14 cellular contexts compared by ENCODE assay signal in the genomic region with DNA sequence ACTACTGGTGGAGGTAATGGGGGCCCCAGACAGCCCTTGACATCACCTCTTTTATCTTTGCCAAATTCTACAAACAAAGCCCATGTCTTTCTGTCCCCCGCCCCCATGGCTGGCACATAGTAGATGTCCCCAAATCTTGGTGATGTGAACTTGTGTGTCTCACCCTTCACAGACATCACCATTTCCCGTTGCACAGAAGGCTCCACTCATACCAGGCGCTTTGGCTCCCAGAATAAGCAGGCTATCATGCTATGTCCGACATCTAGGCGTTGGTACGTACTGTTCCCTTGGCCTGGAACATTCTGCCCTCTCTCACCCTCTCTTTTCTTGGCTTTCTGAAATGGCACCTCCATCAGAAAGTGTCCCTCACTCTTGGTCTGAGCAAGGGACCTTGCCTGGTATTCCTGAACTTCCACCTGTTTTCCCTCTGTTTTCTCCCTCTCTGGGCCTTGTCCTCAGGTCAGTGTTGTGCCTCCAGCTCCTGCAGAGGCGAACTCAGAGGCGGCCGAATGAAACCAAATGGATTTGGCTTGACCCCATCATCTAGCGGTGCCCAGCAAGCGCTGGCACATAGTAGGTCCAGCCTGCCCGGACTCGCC. TPM values are rescaled to one million over a fixed set of nuclear protein-coding genes. Genes with fewer than 3 reads are reported as not detected.
DNase-seq lines count a peak whose midpoint lies in the region; ATAC-seq and TF ChIP-seq lines count a peak whose summit lies in the region.
"Had no signal": no experiment of that assay in that cellular context is flagged by ENCODE, and none has a peak within 500 bp of the region (broad histone marks: within the 10 kb centered on the region; RNA-seq: fewer than 3 reads in every experiment).

No MANE protein-coding gene starts in this region.

- CTCF ChIA-PET in HCT116 (lab: Charles Lee): interaction anchor here (1.4 kb wide), 1 partner anchor 33 kb away, joined by 4 read pairs; no protein-coding TSS in a partner anchor

- TF ChIP-seq RAD21 in HCT116 (IDR thresholded peaks at IDR 0.05; ENCODE audit: low read depth): no peak

- H3K9me3 Mint-ChIP-seq in nephron progenitor cell: no peaks in the 10 kb centered on the region
- H3K9me3 Mint-ChIP-seq: activated CD4-positive, alpha-beta T cell treated with anti-CD3 and anti-CD28 coated beads, Interleukin-2, amount 10 ng/mL, durations not matched to agents 7 days and 5 days had no signal

- no peak for TF ChIP-seq CTCF in HCT116 (IDR thresholded peaks at IDR 0.05 in 2 of 3, conservative IDR thresholded peaks at IDR 0.05 in 1 of 3; ENCODE audit: borderline replicate concordance in 1 of 3, insufficient read depth in 1 of 3, low read depth in 2 of 3, low read length in 2 of 3)
- no peak for TF ChIP-seq CTCF in left lung (IDR thresholded peaks at IDR 0.05)
- TF ChIP-seq CTCF in nephron progenitor cell (IDR thresholded peaks at IDR 0.05): no peak

- H3K9ac ChIP-seq in HCT116 (ENCODE audit: low read length): no peak overlapping the region
- H3K9ac ChIP-seq in skeletal muscle satellite cell (ENCODE audit: low read depth, low read length): no peak overlapping the region

- H3K4me1 Mint-ChIP-seq in nephron progenitor cell: peaks cover 10% of the 10 kb centered on the region
- H3K4me1 Mint-ChIP-seq: activated CD4-positive, alpha-beta T cell treated with anti-CD3 and anti-CD28 coated beads, Interleukin-2, amount 10 ng/mL, durations not matched to agents 7 days and 5 days had no signal

- H3K27ac ChIP-seq in HCT116 (ENCODE audit: low read depth, low read length) (no peak overlapping the region), caudate nucleus (ENCODE audit: low read depth, low read length) (peak overlapping the region; percentile 65), left lung (no peak overlapping the region)

- no peak for DNase-seq in HCT116 (ENCODE audit: low read depth, low spot score)
- no peak for DNase-seq in caudate nucleus (lab: John Stamatoyannopoulos, UW)
- DNase-seq in left lung: no peak
- no peak for DNase-seq in nephron progenitor cell
- DNase-seq in SK-N-DZ (ENCODE audit: low spot score): no peak
- no peak for DNase-seq in stimulated activated naive CD4-positive, alpha-beta T cell (lab: John Stamatoyannopoulos, UW)
- no peak for DNase-seq in stimulated activated CD4-positive, alpha-beta T cell treated with anti-CD3 and anti-CD28 coated beads, Interleukin-4, amount 100 ng/mL, for 24 hours
- DNase-seq: activated CD4-positive, alpha-beta T cell treated with anti-CD3 and anti-CD28 coated beads, Interleukin-2, amount 10 ng/mL, durations not matched to agents 7 days and 5 days; Karpas-422; NCI-H146 had no signal

- peaks cover 10% of the 10 kb centered on the region for H3K27me3 Mint-ChIP-seq in nephron progenitor cell (ENCODE audit: low read depth, poor library complexity)
- H3K27me3 Mint-ChIP-seq: activated CD4-positive, alpha-beta T cell treated with anti-CD3 and anti-CD28 coated beads, Interleukin-2, amount 10 ng/mL, durations not matched to agents 7 days and 5 days had no signal

- peaks cover 24% of the 10 kb centered on the region in 2 experiments for H3K4me1 ChIP-seq in HCT116 (ENCODE audit: control insufficient read depth in 1 of 2, insufficient read depth in 2 of 2, low read length in 2 of 2)
- H3K4me1 ChIP-seq in left lung: peaks cover 8 to 14% of the 10 kb centered on the region in 2 donors
- H3K4me1 ChIP-seq in skeletal muscle satellite cell (ENCODE audit: control insufficient read depth, insufficient read depth, low read length): peaks cover 31% of the 10 kb centered on the region
- H3K4me1 ChIP-seq: HAP-1 had no signal

- H4K20me1 ChIP-seq in HCT116 (ENCODE audit: insufficient read depth): no peaks in the 10 kb centered on the region

- H3K9me3 ChIP-seq in HCT116 (ENCODE audit: control insufficient read depth in 1 of 2, insufficient read depth in 1 of 2, low read depth in 1 of 2, low read length in 2 of 2) (no peaks in the 10 kb centered on the region), left lung (no peaks in the 10 kb centered on the region), skeletal muscle satellite cell (replicated peaks; ENCODE audit: low read length) (no peaks in the 10 kb centered on the region)
- H3K9me3 ChIP-seq: HAP-1 had no signal

- no peaks in the 10 kb centered on the region for H3K36me3 Mint-ChIP-seq in nephron progenitor cell (ENCODE audit: low read depth)

- H3K36me3 ChIP-seq in HCT116 (ENCODE audit: control insufficient read depth in 1 of 2, insufficient read depth in 2 of 2, low read length in 2 of 2): no peaks in the 10 kb centered on the region
- no peaks in the 10 kb centered on the region for H3K36me3 ChIP-seq in left lung
- no peaks in the 10 kb centered on the region for H3K36me3 ChIP-seq in skeletal muscle satellite cell (ENCODE audit: insufficient read depth, low read length)
- H3K36me3 ChIP-seq: HAP-1 had no signal

- H3K27ac Mint-ChIP-seq in nephron progenitor cell: no peak overlapping the region
- H3K27ac Mint-ChIP-seq: activated CD4-positive, alpha-beta T cell treated with anti-CD3 and anti-CD28 coated beads, Interleukin-2, amount 10 ng/mL, durations not matched to agents 7 days and 5 days had no signal

- no peak overlapping the region for H2AFZ ChIP-seq in HCT116 (ENCODE audit: low read depth, low read length, poor library complexity, severe bottlenecking)

- H3K4me2 ChIP-seq in HCT116 (ENCODE audit: low read length): peak overlapping the region; percentile 70
- peak overlapping the region; percentile 62 for H3K4me2 ChIP-seq in skeletal muscle satellite cell (ENCODE audit: low read length)

- H3K4me3 Mint-ChIP-seq in nephron progenitor cell: no peak overlapping the region
- H3K4me3 Mint-ChIP-seq: activated CD4-positive, alpha-beta T cell treated with anti-CD3 and anti-CD28 coated beads, Interleukin-2, amount 10 ng/mL, durations not matched to agents 7 days and 5 days had no signal

- no peaks in the 10 kb centered on the region for H3K79me2 ChIP-seq in HCT116 (ENCODE audit: insufficient read depth, low read length)

- no peaks in the 10 kb centered on the region for H3K9me2 ChIP-seq in HCT116 (ENCODE audit: insufficient read depth)

- H3K4me3 ChIP-seq in HCT116 (replicated peaks in 1 of 2; ENCODE audit: low read depth in 1 of 2, low read length in 2 of 2): no peak overlapping the region
- H3K4me3 ChIP-seq in left lung: no peak overlapping the region
- no peak overlapping the region for H3K4me3 ChIP-seq in skeletal muscle satellite cell (ENCODE audit: low read length)
- H3K4me3 ChIP-seq: HAP-1 had no signal

- POLR2A ChIA-PET in HCT116 (lab: Charles Lee): no interaction called here

- intact Hi-C loops in HCT116 (cut with micrococcal nuclease): no loop called here
- intact Hi-C loops in left lung (cut with DNase I): no loop called here

- no TSS peak for BruUV-seq in HCT116 (replicated peaks; lab: Mats Ljungman, UMichigan)

- no peak for TF ChIP-seq POLR2A in HCT116 (IDR thresholded peaks at IDR 0.05; ENCODE audit: borderline replicate concordance, extremely low read depth, insufficient read depth, insufficient read length)

- RAD21 ChIA-PET in HCT116 (lab: Charles Lee; ENCODE audit: low non-redundant PET in 1 of 2, low total read pairs in 2 of 2, uncharacterized antibody in 2 of 2, unreplicated experiment in 2 of 2): no interaction called here

- H3K27me3 ChIP-seq in HCT116 (ENCODE audit: insufficient read depth, low read length) (0 out of 2 replicates have a peak, but pooled peaks cover 3% of the 10 kb centered on the region), left lung (no peaks in the 10 kb centered on the region), skeletal muscle satellite cell (ENCODE audit: control insufficient read depth, insufficient read depth, low read length) (peaks cover 18% of the 10 kb centered on the region)

- ATAC-seq in HCT116 (peak; percentile 48), left lung (peak; percentile 50)

TF ChIP-seq in HCT116, 20 proteins besides CTCF, POLR2A, EP300 and RAD21 (continues in another document):
- TF ChIP-seq TCF7L2 (IDR thresholded peaks at IDR 0.05; ENCODE audit: borderline replicate concordance, extremely low read depth, insufficient read depth, insufficient read length) (no peak), CBX3 (IDR thresholded peaks at IDR 0.05; ENCODE audit: low read depth) (no peak), YY1 (IDR thresholded peaks at IDR 0.05; ENCODE audit: extremely low read depth, insufficient replicate concordance, low read depth, low read length) (no peak)
- TF ChIP-seq, protein P1, sequence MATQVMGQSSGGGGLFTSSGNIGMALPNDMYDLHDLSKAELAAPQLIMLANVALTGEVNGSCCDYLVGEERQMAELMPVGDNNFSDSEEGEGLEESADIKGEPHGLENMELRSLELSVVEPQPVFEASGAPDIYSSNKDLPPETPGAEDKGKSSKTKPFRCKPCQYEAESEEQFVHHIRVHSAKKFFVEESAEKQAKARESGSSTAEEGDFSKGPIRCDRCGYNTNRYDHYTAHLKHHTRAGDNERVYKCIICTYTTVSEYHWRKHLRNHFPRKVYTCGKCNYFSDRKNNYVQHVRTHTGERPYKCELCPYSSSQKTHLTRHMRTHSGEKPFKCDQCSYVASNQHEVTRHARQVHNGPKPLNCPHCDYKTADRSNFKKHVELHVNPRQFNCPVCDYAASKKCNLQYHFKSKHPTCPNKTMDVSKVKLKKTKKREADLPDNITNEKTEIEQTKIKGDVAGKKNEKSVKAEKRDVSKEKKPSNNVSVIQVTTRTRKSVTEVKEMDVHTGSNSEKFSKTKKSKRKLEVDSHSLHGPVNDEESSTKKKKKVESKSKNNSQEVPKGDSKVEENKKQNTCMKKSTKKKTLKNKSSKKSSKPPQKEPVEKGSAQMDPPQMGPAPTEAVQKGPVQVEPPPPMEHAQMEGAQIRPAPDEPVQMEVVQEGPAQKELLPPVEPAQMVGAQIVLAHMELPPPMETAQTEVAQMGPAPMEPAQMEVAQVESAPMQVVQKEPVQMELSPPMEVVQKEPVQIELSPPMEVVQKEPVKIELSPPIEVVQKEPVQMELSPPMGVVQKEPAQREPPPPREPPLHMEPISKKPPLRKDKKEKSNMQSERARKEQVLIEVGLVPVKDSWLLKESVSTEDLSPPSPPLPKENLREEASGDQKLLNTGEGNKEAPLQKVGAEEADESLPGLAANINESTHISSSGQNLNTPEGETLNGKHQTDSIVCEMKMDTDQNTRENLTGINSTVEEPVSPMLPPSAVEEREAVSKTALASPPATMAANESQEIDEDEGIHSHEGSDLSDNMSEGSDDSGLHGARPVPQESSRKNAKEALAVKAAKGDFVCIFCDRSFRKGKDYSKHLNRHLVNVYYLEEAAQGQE (IDR thresholded peaks at IDR 0.05; ENCODE audit: low read depth): no peak

RNA-seq across cellular contexts. Expression of a gene that starts 1.0 kb away (rescaled TPM):
- total RNA-seq in HCT116 (2021; ENCODE audit: unreplicated experiment) (0.20 TPM), left lung (10 to 100 TPM; 14.3 to 20.8 TPM)
- 0.15 and 0.21 TPM in 2 replicates for polyA plus RNA-seq in HCT116 (2012)
- 13.2 and 77.5 TPM in 2 replicates for total RNA-seq in skeletal muscle satellite cell (2012; rRNA removed)
- not detected in 2 replicates for polyA plus RNA-seq in SK-N-DZ (2014; cell fraction: cytosol; rRNA removed)
- not detected in 2 replicates for polyA plus RNA-seq in SK-N-DZ (2014; cell fraction: nucleus; rRNA removed)
- total RNA-seq: activated CD4-positive, alpha-beta T cell treated with anti-CD3 and anti-CD28 coated beads, Interleukin-2, amount 10 ng/mL, durations not matched to agents 7 days and 5 days; dermis microvascular lymphatic vessel endothelial cell; RPMI7951 had no signal

RNA-seq across cellular contexts. Expression of a gene that starts 31.5 kb away (rescaled TPM):
- total RNA-seq in HCT116 (2021; ENCODE audit: unreplicated experiment): not detected
- polyA plus RNA-seq in HCT116 (2012): not detected in 2 replicates
- 1 to 10 TPM; 1.8 to 3.1 TPM for total RNA-seq in left lung
- 0.66 and 0.76 TPM in 2 replicates for total RNA-seq in skeletal muscle satellite cell (2012; rRNA removed)
- polyA plus RNA-seq in SK-N-DZ (2014; cell fraction: cytosol; rRNA removed): 0.10 and 0.61 TPM in 2 replicates
- not detected in 2 replicates for polyA plus RNA-seq in SK-N-DZ (2014; cell fraction: nucleus; rRNA removed)
- total RNA-seq: activated CD4-positive, alpha-beta T cell treated with anti-CD3 and anti-CD28 coated beads, Interleukin-2, amount 10 ng/mL, durations not matched to agents 7 days and 5 days; dermis microvascular lymphatic vessel endothelial cell; RPMI7951 had no signal

Comparison
In these comparisons a context has a peak if more than half of its experiments do, and no peak if none do; other contexts are left out.
1. RNA of a gene that starts 1.0 kb away (total RNA-seq): 14.3 to 20.8 TPM in left lung; 0.20 TPM in HCT116 (single experiment); every median in the first group is over 10 times any median in the second.